ENCODE assay signal across 8 cellular contexts in the genomic region with DNA sequence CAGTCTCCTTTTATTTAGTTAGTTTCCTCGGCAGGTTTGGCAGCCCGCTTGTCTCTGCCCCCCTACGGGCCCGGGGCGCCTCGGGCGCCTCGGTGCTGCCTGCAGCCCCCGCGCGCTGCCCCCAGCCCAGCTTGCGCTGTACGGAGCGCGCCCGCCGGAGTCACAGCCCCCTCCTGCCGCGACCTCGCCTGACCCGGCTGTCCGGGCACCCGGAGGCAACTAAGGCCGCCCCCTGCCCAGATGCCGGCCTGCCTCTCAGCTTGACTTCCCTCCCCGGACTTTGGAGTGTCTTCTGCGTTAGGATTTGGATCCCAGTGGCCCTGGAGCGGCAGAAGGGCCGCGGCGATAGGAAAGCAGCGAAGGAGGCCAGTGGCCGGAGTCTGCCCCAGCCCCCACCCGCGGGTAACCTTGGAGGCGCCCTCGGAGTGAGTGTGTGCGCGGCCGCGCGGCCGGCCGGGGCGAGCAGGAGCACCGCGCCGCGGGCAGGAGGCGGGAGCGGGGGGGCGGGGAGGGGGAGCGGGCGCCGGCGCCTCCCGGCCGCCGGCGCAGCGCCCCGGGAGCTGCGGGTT. TPM values are rescaled to one million over a fixed set of nuclear protein-coding genes. Genes with fewer than 3 reads are reported as not detected.
A peak's percentile ranks its signal among the peaks of the same experiment; 100 is the strongest.
DNase-seq lines count a peak whose midpoint lies in the region; ATAC-seq, FAIRE-seq and TF ChIP-seq lines count a peak whose summit lies in the region.

No MANE protein-coding gene starts in this region.

- no peaks in the 10 kb centered on the region for H4K20me1 ChIP-seq in HepG2 (ENCODE audit: insufficient read depth, low read length)

- WGBS in HepG2 (ENCODE audit: low lambda C conversion rate), result 2% methylated on average over 8 of the region's 63 CpGs

- TF ChIP-seq CTCF in coronary artery (IDR thresholded peaks at IDR 0.05) (no peak), HepG2 (CRISPR knock-in tag; IDR thresholded peaks at IDR 0.05) (0 out of 2 replicates have a peak, but pooled peaks have one; percentile 4)

- H3K36me3 ChIP-seq in HepG2 (replicated peaks in 1 of 2; ENCODE audit: control insufficient read depth in 1 of 2, insufficient read depth in 2 of 2, low read length in 2 of 2) (peaks cover 0 to 4% of the 10 kb centered on the region in 2 experiments; a peak in 2 of 5 replicates), stomach smooth muscle (ENCODE audit: control insufficient read depth in 2 of 2, insufficient read depth in 2 of 2, low read length in 2 of 2) (no peaks in the 10 kb centered on the region)

- H3K9me3 Mint-ChIP-seq in T-cell, result no peaks in the 10 kb centered on the region

- DNase-seq in DMS114 treated with DMSO at 0.1 percent for 48 hours (lab: John Stamatoyannopoulos, UW; ENCODE audit: unreplicated experiment), result peak; percentile 20
- peak in 5 of 34 experiments; percentile 6 to 23 (median 13) for DNase-seq in T-cell
- peak; percentile 83 for DNase-seq in coronary artery (ENCODE audit: low spot score)
- DNase-seq in HepG2 (ENCODE audit: low spot score), result peak; percentile 27
- no peak for DNase-seq in NCI-H510A (lab: John Stamatoyannopoulos, UW)

- TF ChIP-seq RAD21 in HepG2 (CRISPR knock-in tag; IDR thresholded peaks at IDR 0.05), result no peak

- H3K9ac ChIP-seq in HepG2 (ENCODE audit: insufficient read depth, low read depth, low read length), result peak overlapping the region; percentile 90
- peak overlapping the region; percentile 82 to 86 for H3K9ac ChIP-seq in stomach smooth muscle (ENCODE audit: low read length in 2 of 2)

- no peak; a peak in 1 of 4 replicates for TF ChIP-seq POLR2A in HepG2 (IDR thresholded peaks at IDR 0.05; ENCODE audit: insufficient read depth in 1 of 2, low read depth in 2 of 2, low read length in 2 of 2)

- H3K9me3 ChIP-seq in HepG2 (ENCODE audit: low read length) (no peaks in the 10 kb centered on the region), stomach smooth muscle (ENCODE audit: control insufficient read depth in 2 of 2, low read length in 2 of 2) (no peaks in the 10 kb centered on the region)

- H3K27me3 ChIP-seq in HepG2 (ENCODE audit: control insufficient read depth in 1 of 2, insufficient read depth in 2 of 2, low read length in 2 of 2) (no peaks in the 10 kb centered on the region; a peak in 1 of 5 replicates), stomach smooth muscle (ENCODE audit: control insufficient read depth in 1 of 2, insufficient read depth in 2 of 2, low read length in 2 of 2) (peaks cover 0 to 2% of the 10 kb centered on the region in 2 donors)

- FAIRE-seq in HepG2 (lab: Jason Lieb, UNC), result no peak

- H2AFZ ChIP-seq in HepG2 (ENCODE audit: low read length), result no peak overlapping the region

- no peaks in the 10 kb centered on the region for H3K36me3 Mint-ChIP-seq in T-cell

- H3K4me3 ChIP-seq in coronary artery (peak overlapping the region; percentile 92), HepG2 (replicated peaks in 1 of 3; ENCODE audit: insufficient read depth in 1 of 3, low read depth in 2 of 3, low read length in 3 of 3) (peak overlapping the region; percentile 89 to 95 (median 93)), stomach smooth muscle (ENCODE audit: low read length in 2 of 2) (peak overlapping the region; percentile 56 to 83)

- H3K4me1 ChIP-seq in HepG2 (ENCODE audit: insufficient read depth, low read length), result peaks cover 24% of the 10 kb centered on the region
- no peaks in the 10 kb centered on the region for H3K4me1 ChIP-seq in stomach smooth muscle (ENCODE audit: control insufficient read depth, insufficient read depth, low read length)

- ATAC-seq in GM19324 (IDR thresholded peaks at IDR 0.05; ENCODE audit: low FRiP score, unreplicated experiment), result peak; percentile 65
- ATAC-seq in HG03342 (IDR thresholded peaks at IDR 0.05; ENCODE audit: unreplicated experiment), result peak; percentile 48
- ATAC-seq in T-cell (replicated peaks in 1 of 4), result peak; percentile 47 to 64 (median 59)
- peak; percentile 66 for ATAC-seq in HepG2

- H3K27me3 Mint-ChIP-seq in T-cell, result peaks cover 0 to 34% of the 10 kb centered on the region in 2 donors

- TF ChIP-seq EP300 in HepG2 (IDR thresholded peaks at IDR 0.05; ENCODE audit: low read depth in 2 of 2, low read length in 2 of 2), result no peak
- no peak for TF ChIP-seq EP300 in HepG2 (CRISPR knock-in tag; IDR thresholded peaks at IDR 0.05; ENCODE audit: borderline replicate concordance)

- BruUV-seq in HepG2 (replicated peaks; lab: Mats Ljungman, UMichigan), result no TSS peak

- peak overlapping the region; percentile 81 for H3K4me2 ChIP-seq in HepG2 (ENCODE audit: low read depth, low read length)

- CTCF ChIA-PET in T-cell (lab: Charles Lee), result interaction anchor here in 1 of 2 donors (3.6 to 3.8 kb wide), 2 partner anchors 8 to 48 kb away, joined by 10 to 18 read pairs; a partner anchor contains a TSS
- CTCF ChIA-PET in HepG2 (lab: Yijun Ruan, JAX; ENCODE audit: low intra/inter-chr PET ratio, low total read pairs), result no interaction called here

- H3K79me2 ChIP-seq in HepG2 (ENCODE audit: insufficient read depth, low read length), result peaks cover 24% of the 10 kb centered on the region

- POLR2A ChIA-PET in T-cell (lab: Charles Lee) (interaction anchor here in 1 of 2 donors (0.6 to 0.9 kb wide), 2 partner anchors 9 to 42 kb away, joined by 4 to 5 read pairs; no protein-coding TSS in a partner anchor), HepG2 (lab: Yijun Ruan, JAX) (interaction anchor here (0.7 to 3.4 kb wide), 4 partner anchors 9 to 188 kb away, joined by 3 to 37 read pairs (median 12); a partner anchor contains a TSS)

- H3K27ac Mint-ChIP-seq in T-cell, result peak overlapping the region in 1 of 2 donors; percentile 61

- H3K27ac ChIP-seq in coronary artery (peak overlapping the region; percentile 98), HepG2 (ENCODE audit: extremely low read length, insufficient read depth, low read length) (peak overlapping the region; percentile 93), stomach smooth muscle (ENCODE audit: low read length) (peak overlapping the region; percentile 97)

- intact Hi-C loops in HepG2 (cut with micrococcal nuclease; ENCODE audit: unreplicated experiment), result loop anchor here (1.0 kb wide), 1 partner anchor 9 kb away; no protein-coding TSS in a partner anchor

- peaks cover 20 to 31% (median 22%) of the 10 kb centered on the region in 3 donors for H3K4me1 Mint-ChIP-seq in T-cell

- peak overlapping the region; percentile 82 to 86 (median 85) for H3K4me3 Mint-ChIP-seq in T-cell

- in situ Hi-C loops in HepG2 (cut with HindIII; ENCODE audit: extremely low pct_ligation_motif_present, low pct_unique_long_range_greater_than_20kb), result loop anchor here (5.0 to 10.0 kb wide), 2 partner anchors 57 to 200 kb away; no protein-coding TSS in a partner anchor

RNA-seq across cellular contexts. Expression of a gene that starts 7.6 kb away (rescaled TPM):
- total RNA-seq in T-cell (1 to 10 TPM; 3.2 to 7.1 (median 5.0) TPM), HepG2 (2016; rRNA removed; fragmentation: Illumina TruSeq; extraction: Trizol) (13.7 and 14.0 TPM in 2 replicates)
- total RNA-seq in HepG2 (2016; cell fraction: cytosol; rRNA removed; fragmentation: Illumina TruSeq; extraction: Trizol; ENCODE audit: low read depth), result 4.5 and 4.8 TPM in 2 replicates
- total RNA-seq in HepG2 (2016; cell fraction: insoluble cytoplasmic fraction; rRNA removed; fragmentation: Illumina TruSeq; extraction: Trizol), result 12.6 and 14.5 TPM in 2 replicates
- total RNA-seq in HepG2 (2016; cell fraction: membrane; rRNA removed; fragmentation: Illumina TruSeq; extraction: Trizol), result 8.9 and 9.6 TPM in 2 replicates
- 8.9 and 10.3 TPM in 2 replicates for total RNA-seq in HepG2 (2016; cell fraction: nucleus; rRNA removed; fragmentation: Illumina TruSeq; extraction: Trizol)
- 5.1 and 7.8 TPM in 2 replicates for polyA plus RNA-seq in HepG2 (2011; rRNA removed)
- polyA plus RNA-seq in HepG2 (2011; cell fraction: cytosol; rRNA removed), result 7.3 and 7.5 TPM in 2 replicates
- polyA plus RNA-seq in HepG2 (2011; cell fraction: nucleus; rRNA removed), result 2.3 and 4.0 TPM in 2 replicates
- polyA plus RNA-seq in HepG2 (2012), result 4.7 and 10.1 TPM in 2 replicates
- 3.9 and 4.1 TPM in 2 replicates for polyA plus RNA-seq in HepG2 (2016; cell fraction: cytosol; fragmentation: Illumina TruSeq; extraction: Trizol; ENCODE audit: low read depth)
- polyA plus RNA-seq in HepG2 (2016; cell fraction: insoluble cytoplasmic fraction; fragmentation: Illumina TruSeq; extraction: Trizol; ENCODE audit: low read depth), result 21.4 and 22.7 TPM in 2 replicates
- 9.0 and 9.1 TPM in 2 replicates for polyA plus RNA-seq in HepG2 (2016; cell fraction: membrane; fragmentation: Illumina TruSeq; extraction: Trizol; ENCODE audit: low read depth)
- polyA plus RNA-seq in HepG2 (2016; cell fraction: nucleus; fragmentation: Illumina TruSeq; extraction: Trizol; ENCODE audit: insufficient read depth, low read depth), result 13.7 and 14.7 TPM in 2 replicates
- polyA minus RNA-seq in HepG2 (2011; rRNA and poly(A)+ RNA removed; ENCODE audit: low replicate concordance), result 5.8 and 52.1 TPM in 2 replicates
- polyA minus RNA-seq in HepG2 (2011; cell fraction: cytosol; rRNA and poly(A)+ RNA removed), result 4.9 and 5.0 TPM in 2 replicates
- polyA minus RNA-seq in HepG2 (2011; cell fraction: nucleus; rRNA and poly(A)+ RNA removed), result 3.1 and 7.9 TPM in 2 replicates

RNA-seq across cellular contexts. Expression of a gene that starts 17.6 kb away (rescaled TPM):
- total RNA-seq in T-cell (10 to 100 TPM; 34.6 to 57.8 (median 35.5) TPM), HepG2 (2016; rRNA removed; fragmentation: Illumina TruSeq; extraction: Trizol) (63.3 and 82.8 TPM in 2 replicates)
- 40.5 and 48.6 TPM in 2 replicates for total RNA-seq in HepG2 (2016; cell fraction: cytosol; rRNA removed; fragmentation: Illumina TruSeq; extraction: Trizol; ENCODE audit: low read depth)
- total RNA-seq in HepG2 (2016; cell fraction: insoluble cytoplasmic fraction; rRNA removed; fragmentation: Illumina TruSeq; extraction: Trizol), result 63.0 and 76.3 TPM in 2 replicates
- total RNA-seq in HepG2 (2016; cell fraction: membrane; rRNA removed; fragmentation: Illumina TruSeq; extraction: Trizol), result 58.2 and 67.7 TPM in 2 replicates
- 57.2 and 61.7 TPM in 2 replicates for total RNA-seq in HepG2 (2016; cell fraction: nucleus; rRNA removed; fragmentation: Illumina TruSeq; extraction: Trizol)
- polyA plus RNA-seq in HepG2 (2011; rRNA removed), result 15.6 and 19.4 TPM in 2 replicates
- polyA plus RNA-seq in HepG2 (2011; cell fraction: cytosol; rRNA removed), result 8.4 and 15.7 TPM in 2 replicates
- 5.8 and 7.7 TPM in 2 replicates for polyA plus RNA-seq in HepG2 (2011; cell fraction: nucleus; rRNA removed)
- polyA plus RNA-seq in HepG2 (2012), result 38.8 and 46.7 TPM in 2 replicates
- polyA plus RNA-seq in HepG2 (2016; cell fraction: cytosol; fragmentation: Illumina TruSeq; extraction: Trizol; ENCODE audit: low read depth), result 21.2 and 29.2 TPM in 2 replicates
- polyA plus RNA-seq in HepG2 (2016; cell fraction: insoluble cytoplasmic fraction; fragmentation: Illumina TruSeq; extraction: Trizol; ENCODE audit: low read depth), result 72.2 and 73.8 TPM in 2 replicates
- 36.3 and 46.3 TPM in 2 replicates for polyA plus RNA-seq in HepG2 (2016; cell fraction: membrane; fragmentation: Illumina TruSeq; extraction: Trizol; ENCODE audit: low read depth)
- polyA plus RNA-seq in HepG2 (2016; cell fraction: nucleus; fragmentation: Illumina TruSeq; extraction: Trizol; ENCODE audit: insufficient read depth, low read depth), result 32.7 and 33.6 TPM in 2 replicates
- polyA minus RNA-seq in HepG2 (2011; rRNA and poly(A)+ RNA removed; ENCODE audit: low replicate concordance), result 14.1 and 57.5 TPM in 2 replicates
- polyA minus RNA-seq in HepG2 (2011; cell fraction: cytosol; rRNA and poly(A)+ RNA removed), result 29.2 and 31.0 TPM in 2 replicates
- 53.7 and 80.9 TPM in 2 replicates for polyA minus RNA-seq in HepG2 (2011; cell fraction: nucleus; rRNA and poly(A)+ RNA removed)
